14 cellular contexts compared by ENCODE assay signal in the genomic region with DNA sequence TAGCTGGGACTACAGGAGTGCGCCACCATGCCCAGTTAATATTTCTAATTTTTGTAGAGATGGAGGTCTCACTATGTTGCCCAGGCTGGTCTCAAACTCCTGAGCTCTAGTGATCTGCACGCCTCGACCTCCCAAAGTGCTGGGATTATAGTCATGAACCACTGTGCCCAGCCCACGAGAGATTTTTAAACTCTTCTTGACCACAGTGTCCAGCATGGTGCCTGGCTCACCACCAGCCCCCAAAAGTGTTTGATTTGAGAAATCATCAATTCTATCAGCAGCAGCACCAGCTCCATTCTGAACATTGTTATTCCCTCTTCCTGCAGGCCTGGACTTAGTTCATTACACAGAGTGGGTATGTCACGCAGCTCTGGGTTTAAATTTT. TPM values are rescaled to one million over a fixed set of nuclear protein-coding genes. Genes with fewer than 3 reads are reported as not detected.
A peak's percentile ranks its signal among the peaks of the same experiment; 100 is the strongest.
DNase-seq lines count a peak whose midpoint lies in the region; ATAC-seq and TF ChIP-seq lines count a peak whose summit lies in the region.
"Had no signal": no experiment of that assay in that cellular context is flagged by ENCODE, and none has a peak within 500 bp of the region (broad histone marks: within the 10 kb centered on the region; RNA-seq: fewer than 3 reads in every experiment).

No MANE protein-coding gene starts in this region.

- in situ Hi-C loops in brain microvascular endothelial cell (cut with HindIII; ENCODE audit: low pct_ligation_motif_present, low sequenced_read_pairs): no loop called here

- no peaks in the 10 kb centered on the region for H3K36me3 ChIP-seq in HCT116 (ENCODE audit: control insufficient read depth in 1 of 2, insufficient read depth in 2 of 2, low read length in 2 of 2)
- no peaks in the 10 kb centered on the region for H3K36me3 ChIP-seq in brain microvascular endothelial cell (replicated peaks)
- no peaks in the 10 kb centered on the region for H3K36me3 ChIP-seq in right lobe of liver
- no peaks in the 10 kb centered on the region for H3K36me3 ChIP-seq in spleen

- H3K4me2 ChIP-seq in HCT116 (ENCODE audit: low read length): peak overlapping the region; percentile 44

- H3K27ac ChIP-seq in HCT116 (ENCODE audit: low read depth, low read length): no peak overlapping the region
- peak overlapping the region; percentile 53 for H3K27ac ChIP-seq in brain microvascular endothelial cell
- peak overlapping the region in 2 of 3 donors; percentile 56 to 83 for H3K27ac ChIP-seq in right lobe of liver
- H3K27ac ChIP-seq in spleen: peak overlapping the region in 6 of 8 donors; percentile 73 to 88 (median 85)

- H4K20me1 ChIP-seq in HCT116 (ENCODE audit: insufficient read depth): no peaks in the 10 kb centered on the region

- no TSS peak for BruUV-seq in HCT116 (replicated peaks; lab: Mats Ljungman, UMichigan)

- intact Hi-C loops in HCT116 (cut with micrococcal nuclease) (loop anchor here (10.0 kb wide), 1 partner anchor 603 kb away; no protein-coding TSS in a partner anchor), right lobe of liver (cut with DNase I) (loop anchor here (5.0 to 10.0 kb wide), 2 partner anchors 103 to 110 kb away; no protein-coding TSS in a partner anchor), spleen (cut with DNase I; ENCODE audit: low total_unique reads) (loop anchor here (5.0 kb wide), 1 partner anchor 95 kb away; no protein-coding TSS in a partner anchor)

- no peak for TF ChIP-seq POLR2A in HCT116 (IDR thresholded peaks at IDR 0.05; ENCODE audit: borderline replicate concordance, extremely low read depth, insufficient read depth, insufficient read length)
- no peak for TF ChIP-seq POLR2A in right lobe of liver (IDR thresholded peaks at IDR 0.05)
- TF ChIP-seq POLR2A in spleen (IDR thresholded peaks at IDR 0.05): no peak

- RAD21 ChIA-PET in HCT116 (lab: Charles Lee; ENCODE audit: low non-redundant PET in 1 of 2, low total read pairs in 2 of 2, uncharacterized antibody in 2 of 2, unreplicated experiment in 2 of 2): no interaction called here

- DNase-seq in HCT116 (ENCODE audit: low read depth, low spot score) (no peak), brain microvascular endothelial cell (no peak), right lobe of liver (no peak), spleen (no peak), glomerular visceral epithelial cell (ENCODE audit: extremely low spot score) (no peak)
- DNase-seq: activated CD4-positive, alpha-beta T cell treated with anti-CD3 and anti-CD28 coated beads, Interleukin-2, amount 10 ng/mL, durations not matched to agents 7 days and 5 days; activated naive CD4-positive, alpha-beta T cell treated with anti-CD3 and anti-CD28 coated beads, Interleukin-2, amount 50 U/mL, for 16 hours; activated T-cell treated with anti-CD3 and anti-CD28 coated beads for 4 hours; DMS79 treated with DMSO at 0.1 percent for 48 hours; effector memory CD4-positive, alpha-beta T cell; NCI-H1694; NCI-H446 treated with DMSO at 0.1 percent for 48 hours had no signal

- H3K4me3 ChIP-seq in HCT116 (replicated peaks in 1 of 2; ENCODE audit: low read depth in 1 of 2, low read length in 2 of 2): no peak overlapping the region
- H3K4me3 ChIP-seq in brain microvascular endothelial cell (ENCODE audit: low read depth, low read length): no peak overlapping the region
- no peak overlapping the region for H3K4me3 ChIP-seq in right lobe of liver
- peak overlapping the region in 1 of 8 donors; percentile 35 for H3K4me3 ChIP-seq in spleen

- POLR2A ChIA-PET in HCT116 (lab: Charles Lee): no interaction called here

- ATAC-seq in HCT116 (no peak), right lobe of liver (no peak), GM19035 (IDR thresholded peaks at IDR 0.05; ENCODE audit: unreplicated experiment) (no peak), GM21576 (IDR thresholded peaks at IDR 0.05; ENCODE audit: unreplicated experiment) (no peak)

- H3K9ac ChIP-seq in HCT116 (ENCODE audit: low read length): 0 out of 2 replicates have a peak overlapping the region, but pooled peaks have one; percentile 4

- H2AFZ ChIP-seq in HCT116 (ENCODE audit: low read depth, low read length, poor library complexity, severe bottlenecking): no peak overlapping the region

- TF ChIP-seq CTCF in HCT116 (IDR thresholded peaks at IDR 0.05 in 2 of 3, conservative IDR thresholded peaks at IDR 0.05 in 1 of 3; ENCODE audit: borderline replicate concordance in 1 of 3, insufficient read depth in 1 of 3, low read depth in 2 of 3, low read length in 2 of 3): no peak
- no peak for TF ChIP-seq CTCF in brain microvascular endothelial cell (IDR thresholded peaks at IDR 0.05; ENCODE audit: low read depth, low read length, missing control alignments)
- TF ChIP-seq CTCF in right lobe of liver (IDR thresholded peaks at IDR 0.05): no peak
- no peak for TF ChIP-seq CTCF in spleen (IDR thresholded peaks at IDR 0.05 in 8 of 11, conservative IDR thresholded peaks at IDR 0.05 in 3 of 11)

- no peaks in the 10 kb centered on the region for H3K9me2 ChIP-seq in HCT116 (ENCODE audit: insufficient read depth)

- H3K9me3 ChIP-seq in HCT116 (ENCODE audit: control insufficient read depth in 1 of 2, insufficient read depth in 1 of 2, low read depth in 1 of 2, low read length in 2 of 2): no peaks in the 10 kb centered on the region
- no peaks in the 10 kb centered on the region for H3K9me3 ChIP-seq in right lobe of liver
- no peaks in the 10 kb centered on the region for H3K9me3 ChIP-seq in spleen

- H3K27me3 ChIP-seq in HCT116 (ENCODE audit: insufficient read depth, low read length): no peaks in the 10 kb centered on the region
- H3K27me3 ChIP-seq in brain microvascular endothelial cell (replicated peaks): no peaks in the 10 kb centered on the region
- no peaks in the 10 kb centered on the region for H3K27me3 ChIP-seq in right lobe of liver
- H3K27me3 ChIP-seq in spleen (replicated peaks in 1 of 7): peaks cover 0 to 10% (median 0%) of the 10 kb centered on the region in 7 donors

- CTCF ChIA-PET in HCT116 (lab: Charles Lee): interaction anchor here (1.0 kb wide), 1 partner anchor 54 kb away, joined by 3 read pairs; no protein-coding TSS in a partner anchor

- H3K4me1 ChIP-seq in HCT116 (ENCODE audit: control insufficient read depth in 1 of 2, insufficient read depth in 2 of 2, low read length in 2 of 2) (peaks cover 14 to 35% of the 10 kb centered on the region in 2 experiments; a peak in 3 of 4 replicates), right lobe of liver (peaks cover 2 to 47% (median 10%) of the 10 kb centered on the region in 4 donors), spleen (peaks cover 14 to 94% (median 63%) of the 10 kb centered on the region in 6 donors)

- WGBS in right lobe of liver (ENCODE audit: insufficient coverage, low coverage, low lambda C conversion rate, missing lambda C conversion rate): 64% methylated on average over 4 of the region's 5 CpGs
- 88 to 97% (median 91%) methylated on average over 5 of the region's 5 CpGs for WGBS in spleen, 5 donors

- no peak for TF ChIP-seq RAD21 in HCT116 (IDR thresholded peaks at IDR 0.05; ENCODE audit: low read depth)

- no peaks in the 10 kb centered on the region for H3K79me2 ChIP-seq in HCT116 (ENCODE audit: insufficient read depth, low read length)

TF ChIP-seq in HCT116, 20 proteins besides CTCF, POLR2A, EP300 and RAD21 (continues in another document):
- TF ChIP-seq, protein P1, sequence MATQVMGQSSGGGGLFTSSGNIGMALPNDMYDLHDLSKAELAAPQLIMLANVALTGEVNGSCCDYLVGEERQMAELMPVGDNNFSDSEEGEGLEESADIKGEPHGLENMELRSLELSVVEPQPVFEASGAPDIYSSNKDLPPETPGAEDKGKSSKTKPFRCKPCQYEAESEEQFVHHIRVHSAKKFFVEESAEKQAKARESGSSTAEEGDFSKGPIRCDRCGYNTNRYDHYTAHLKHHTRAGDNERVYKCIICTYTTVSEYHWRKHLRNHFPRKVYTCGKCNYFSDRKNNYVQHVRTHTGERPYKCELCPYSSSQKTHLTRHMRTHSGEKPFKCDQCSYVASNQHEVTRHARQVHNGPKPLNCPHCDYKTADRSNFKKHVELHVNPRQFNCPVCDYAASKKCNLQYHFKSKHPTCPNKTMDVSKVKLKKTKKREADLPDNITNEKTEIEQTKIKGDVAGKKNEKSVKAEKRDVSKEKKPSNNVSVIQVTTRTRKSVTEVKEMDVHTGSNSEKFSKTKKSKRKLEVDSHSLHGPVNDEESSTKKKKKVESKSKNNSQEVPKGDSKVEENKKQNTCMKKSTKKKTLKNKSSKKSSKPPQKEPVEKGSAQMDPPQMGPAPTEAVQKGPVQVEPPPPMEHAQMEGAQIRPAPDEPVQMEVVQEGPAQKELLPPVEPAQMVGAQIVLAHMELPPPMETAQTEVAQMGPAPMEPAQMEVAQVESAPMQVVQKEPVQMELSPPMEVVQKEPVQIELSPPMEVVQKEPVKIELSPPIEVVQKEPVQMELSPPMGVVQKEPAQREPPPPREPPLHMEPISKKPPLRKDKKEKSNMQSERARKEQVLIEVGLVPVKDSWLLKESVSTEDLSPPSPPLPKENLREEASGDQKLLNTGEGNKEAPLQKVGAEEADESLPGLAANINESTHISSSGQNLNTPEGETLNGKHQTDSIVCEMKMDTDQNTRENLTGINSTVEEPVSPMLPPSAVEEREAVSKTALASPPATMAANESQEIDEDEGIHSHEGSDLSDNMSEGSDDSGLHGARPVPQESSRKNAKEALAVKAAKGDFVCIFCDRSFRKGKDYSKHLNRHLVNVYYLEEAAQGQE (IDR thresholded peaks at IDR 0.05; ENCODE audit: low read depth): no peak
- no peak for TF ChIP-seq ZBTB33 (IDR thresholded peaks at IDR 0.05; ENCODE audit: extremely low read depth, insufficient replicate concordance, low read length)
- TF ChIP-seq POLR2AphosphoS5 (IDR thresholded peaks at IDR 0.05; ENCODE audit: low read depth, low read length): no peak
- no peak for TF ChIP-seq CEBPB (IDR thresholded peaks at IDR 0.05; ENCODE audit: low read depth)
- TF ChIP-seq EZH2phosphoT487 (IDR thresholded peaks at IDR 0.05; ENCODE audit: borderline replicate concordance): no peak

RNA-seq across cellular contexts. Expression of gene TGM2, which starts 2.4 kb away (rescaled TPM):
- total RNA-seq in HCT116 (2021; ENCODE audit: unreplicated experiment) (6.1 TPM), right lobe of liver (100 to 1,000 TPM; 135 to 940 (median 474) TPM), spleen (100 to 1,000 TPM in 1 of 7 donors, 10 to 100 TPM in 6; 60.2 to 167 (median 87.6) TPM)
- polyA plus RNA-seq in HCT116 (2012): 8.2 and 9.5 TPM in 2 replicates
- 10 to 100 TPM in 2 of 3 donors, 1 to 10 TPM in 1; 9.3 to 35.3 (median 19.8) TPM for polyA plus RNA-seq in spleen
